Comparison of ENCODE assay signal across 13 cellular contexts in genomic region chr15:66622677-66623076, GRCh38. TPM values are rescaled to one million over a fixed set of nuclear protein-coding genes. Genes with fewer than 3 reads are reported as not detected.
A peak's percentile ranks its signal among the peaks of the same experiment; 100 is the strongest.
DNase-seq lines count a peak whose midpoint lies in the region; ATAC-seq, FAIRE-seq and TF ChIP-seq lines count a peak whose summit lies in the region.
"Had no signal": no experiment of that assay in that cellular context is flagged by ENCODE, and none has a peak within 500 bp of the region (broad histone marks: within the 10 kb centered on the region; RNA-seq: fewer than 3 reads in every experiment).

No MANE protein-coding gene starts in this region.

- DNase-seq in GM04503 (ENCODE audit: low read depth) (peak; percentile 21), NCI-H69 (lab: John Stamatoyannopoulos, UW) (peak; percentile 21), fibroblast of villous mesenchyme (ENCODE audit: low read depth) (peak; percentile 30), progenitor cell of endocrine pancreas (ENCODE audit: low spot score, unreplicated experiment) (no peak), GM10248 (ENCODE audit: extremely low spot score) (no peak), GOT3 (lab: John Stamatoyannopoulos, UW) (no peak), gastrocnemius medialis (no peak), frontal cortex (ENCODE audit: low spot score in 2 of 2) (no peak)
- DNase-seq: activated CD4-positive, alpha-beta T cell treated with anti-CD3 and anti-CD28 coated beads for 1 hour; activated T-cell treated with anti-CD3 and anti-CD28 coated beads for 4 hours; CD4-positive, CD25-positive, alpha-beta regulatory T cell; effector CD4-positive, alpha-beta T cell; NCI-H2081 treated with DMSO at 0.1 percent for 48 hours had no signal

- in situ Hi-C loops in gastrocnemius medialis (cut with MboI; ENCODE audit: low sequenced_read_pairs in 4 of 4): loop anchor here in 3 of 4 donors (5.0 to 25.0 kb wide), 3 partner anchors 150 to 232 kb away; no protein-coding TSS in a partner anchor

- peaks cover 20 to 32% (median 20%) of the 10 kb centered on the region in 3 donors for H3K27me3 ChIP-seq in gastrocnemius medialis

- peaks cover 4 to 8% of the 10 kb centered on the region in 2 donors for H3K4me1 ChIP-seq in gastrocnemius medialis

- POLR2A ChIA-PET in GM10248 (lab: Yijun Ruan, JAX): no interaction called here

- no peaks in the 10 kb centered on the region for H3K36me3 Mint-ChIP-seq in progenitor cell of endocrine pancreas (ENCODE audit: insufficient read depth)
- H3K36me3 Mint-ChIP-seq: CD4-positive, CD25-positive, alpha-beta regulatory T cell had no signal

- H3K4me3 ChIP-seq in fibroblast of villous mesenchyme (ENCODE audit: low read depth, low read length) (no peak overlapping the region), gastrocnemius medialis (no peak overlapping the region)

- H3K27ac ChIP-seq in gastrocnemius medialis: no peak overlapping the region

- no peak overlapping the region for H3K4me3 Mint-ChIP-seq in progenitor cell of endocrine pancreas (ENCODE audit: low read depth)
- H3K4me3 Mint-ChIP-seq: CD4-positive, CD25-positive, alpha-beta regulatory T cell had no signal

- H3K4me1 Mint-ChIP-seq in progenitor cell of endocrine pancreas (ENCODE audit: low read depth): peaks cover 5% of the 10 kb centered on the region

- H3K27me3 Mint-ChIP-seq in progenitor cell of endocrine pancreas: peaks cover 6% of the 10 kb centered on the region

- FAIRE-seq in frontal cortex (lab: Jason Lieb, UNC): no peak

- H3K27ac Mint-ChIP-seq in progenitor cell of endocrine pancreas: peak overlapping the region; percentile 14
- H3K27ac Mint-ChIP-seq: CD4-positive, CD25-positive, alpha-beta regulatory T cell had no signal

- CTCF ChIA-PET in GM10248 (lab: Yijun Ruan, JAX): interaction anchor here (0.7 to 2.1 kb wide), 2 partner anchors 18 to 240 kb away, joined by 3 to 6 read pairs; no protein-coding TSS in a partner anchor

- no peak for ATAC-seq in gastrocnemius medialis

- no peak for TF ChIP-seq CTCF in fibroblast of villous mesenchyme (IDR thresholded peaks at IDR 0.05; ENCODE audit: insufficient read depth, low read depth, low read length)
- no peak for TF ChIP-seq CTCF in progenitor cell of endocrine pancreas (IDR thresholded peaks at IDR 0.05; ENCODE audit: unreplicated experiment)
- no peak for TF ChIP-seq CTCF in GM10248 (IDR thresholded peaks at IDR 0.05; ENCODE audit: control extremely low read depth, extremely low read depth, low read depth, missing control alignments)
- no peak for TF ChIP-seq CTCF in gastrocnemius medialis (IDR thresholded peaks at IDR 0.05 in 4 of 5, conservative IDR thresholded peaks at IDR 0.05 in 1 of 5)

- no peak for TF ChIP-seq POLR2A in gastrocnemius medialis (IDR thresholded peaks at IDR 0.05)

- intact Hi-C loops in gastrocnemius medialis (cut with DNase I; ENCODE audit: low total_unique reads): loop anchor here (5.0 kb wide), 1 partner anchor 230 kb away; no protein-coding TSS in a partner anchor

- H3K36me3 ChIP-seq in gastrocnemius medialis: no peaks in the 10 kb centered on the region

- no peaks in the 10 kb centered on the region for H3K9me3 ChIP-seq in gastrocnemius medialis

- H3K9me3 Mint-ChIP-seq in progenitor cell of endocrine pancreas (ENCODE audit: low read depth): no peaks in the 10 kb centered on the region
- H3K9me3 Mint-ChIP-seq: CD4-positive, CD25-positive, alpha-beta regulatory T cell had no signal

RNA-seq across cellular contexts. Expression of gene LCTL, which starts 56.9 kb away (rescaled TPM):
- total RNA-seq in fibroblast of villous mesenchyme: 0.32 and 0.43 TPM in 2 replicates
- 1.5 and 1.8 TPM in 2 replicates for total RNA-seq in progenitor cell of endocrine pancreas
- not detected for total RNA-seq in gastrocnemius medialis
- total RNA-seq in frontal cortex: 0.41 TPM
- total RNA-seq: CD4-positive, CD25-positive, alpha-beta regulatory T cell had no signal

Comparison
In these comparisons a context has a peak if more than half of its experiments do, and no peak if none do; other contexts are left out.
1. DNase-seq: peak in GM04503 (single experiment), NCI-H69 (single experiment) and fibroblast of villous mesenchyme (single experiment); none in progenitor cell of endocrine pancreas (single experiment), GM10248 (single experiment), GOT3 (single experiment), gastrocnemius medialis (0 of 2) and frontal cortex (0 of 2).